ENCODE assay signal across 15 cellular contexts in the genomic region with DNA sequence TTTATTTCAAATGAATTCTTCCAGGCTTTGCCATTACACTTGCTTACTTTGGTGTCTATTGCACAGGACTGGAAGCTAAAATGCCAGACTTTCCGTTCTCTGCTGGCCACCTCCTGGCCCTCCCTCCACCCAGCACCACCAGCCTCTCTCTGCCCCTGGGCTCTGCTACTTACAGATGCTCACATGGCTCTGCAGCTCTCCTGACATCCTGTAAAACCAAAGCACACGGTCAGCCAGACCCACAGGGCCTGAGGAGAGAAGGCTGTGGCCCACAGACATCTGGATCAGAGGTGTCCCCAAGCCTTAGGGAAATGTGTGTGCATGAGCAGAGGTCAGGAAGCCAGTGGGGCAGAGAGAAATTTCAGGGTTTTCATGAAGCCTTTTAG. TPM values are rescaled to one million over a fixed set of nuclear protein-coding genes. Genes with fewer than 3 reads are reported as not detected.
DNase-seq lines count a peak whose midpoint lies in the region; ATAC-seq and TF ChIP-seq lines count a peak whose summit lies in the region.
"Had no signal": no experiment of that assay in that cellular context is flagged by ENCODE, and none has a peak within 500 bp of the region (broad histone marks: within the 10 kb centered on the region; RNA-seq: fewer than 3 reads in every experiment).

No MANE protein-coding gene starts in this region.

- no peaks in the 10 kb centered on the region for H3K9me3 Mint-ChIP-seq in CD8-positive, alpha-beta T cell
- H3K9me3 Mint-ChIP-seq in activated naive CD8-positive, alpha-beta T cell treated with anti-CD3 and anti-CD28 coated beads, Interleukin-2, amount 50 U/mL, for 24 hours = no peaks in the 10 kb centered on the region
- H3K9me3 Mint-ChIP-seq in nephron = no peaks in the 10 kb centered on the region

- H3K9me3 ChIP-seq in CD8-positive, alpha-beta T cell (ENCODE audit: low read length) = no peaks in the 10 kb centered on the region
- H3K9me3 ChIP-seq: breast epithelium, esophagus muscularis mucosa, thyroid gland had no signal

- TF ChIP-seq CTCF in CD8-positive, alpha-beta T cell (IDR thresholded peaks at IDR 0.05) = no peak
- TF ChIP-seq CTCF in nephron (IDR thresholded peaks at IDR 0.05; ENCODE audit: unreplicated experiment in 3 of 3) = no peak

- H3K4me3 ChIP-seq in CD8-positive, alpha-beta T cell (ENCODE audit: low read depth, low read length) = peak overlapping the region; percentile 44
- H3K4me3 ChIP-seq: thyroid gland had no signal

- CTCF ChIA-PET in CD8-positive, alpha-beta T cell (lab: Charles Lee) = interaction anchor here (0.8 to 2.2 kb wide), 6 partner anchors 9 to 109 kb away, joined by 3 to 11 read pairs (median 4); no protein-coding TSS in a partner anchor

- H3K36me3 Mint-ChIP-seq in CD8-positive, alpha-beta T cell = no peaks in the 10 kb centered on the region
- no peaks in the 10 kb centered on the region for H3K36me3 Mint-ChIP-seq in activated naive CD8-positive, alpha-beta T cell treated with anti-CD3 and anti-CD28 coated beads, Interleukin-2, amount 50 U/mL, for 24 hours (ENCODE audit: low read depth)
- no peaks in the 10 kb centered on the region for H3K36me3 Mint-ChIP-seq in nephron (ENCODE audit: low read depth)

- H3K27me3 ChIP-seq in CD8-positive, alpha-beta T cell (ENCODE audit: insufficient read depth, low read length) = no peaks in the 10 kb centered on the region
- H3K27me3 ChIP-seq: thyroid gland had no signal

- no peaks in the 10 kb centered on the region for H3K27me3 Mint-ChIP-seq in CD8-positive, alpha-beta T cell (ENCODE audit: low read depth)
- no peaks in the 10 kb centered on the region for H3K27me3 Mint-ChIP-seq in activated naive CD8-positive, alpha-beta T cell treated with anti-CD3 and anti-CD28 coated beads, Interleukin-2, amount 50 U/mL, for 24 hours
- peaks cover 84% of the 10 kb centered on the region for H3K27me3 Mint-ChIP-seq in nephron (ENCODE audit: low read depth)

- H3K27ac Mint-ChIP-seq in CD8-positive, alpha-beta T cell = peak overlapping the region; percentile 89
- no peak overlapping the region for H3K27ac Mint-ChIP-seq in activated naive CD8-positive, alpha-beta T cell treated with anti-CD3 and anti-CD28 coated beads, Interleukin-2, amount 50 U/mL, for 24 hours
- no peak overlapping the region for H3K27ac Mint-ChIP-seq in nephron

- H3K4me3 Mint-ChIP-seq in CD8-positive, alpha-beta T cell = peak overlapping the region; percentile 84
- H3K4me3 Mint-ChIP-seq in activated naive CD8-positive, alpha-beta T cell treated with anti-CD3 and anti-CD28 coated beads, Interleukin-2, amount 50 U/mL, for 24 hours = peak overlapping the region; percentile 70
- peak overlapping the region; percentile 30 to 73 (median 72) for H3K4me3 Mint-ChIP-seq in nephron

- H3K36me3 ChIP-seq in CD8-positive, alpha-beta T cell (ENCODE audit: insufficient read depth, low read length) = no peaks in the 10 kb centered on the region
- H3K36me3 ChIP-seq: breast epithelium, esophagus muscularis mucosa, thyroid gland had no signal

- H3K4me1 Mint-ChIP-seq in CD8-positive, alpha-beta T cell (ENCODE audit: low read depth) = peaks cover 42% of the 10 kb centered on the region
- H3K4me1 Mint-ChIP-seq in activated naive CD8-positive, alpha-beta T cell treated with anti-CD3 and anti-CD28 coated beads, Interleukin-2, amount 50 U/mL, for 24 hours = peaks cover 28% of the 10 kb centered on the region
- H3K4me1 Mint-ChIP-seq in nephron = peaks cover 4% of the 10 kb centered on the region

- POLR2A ChIA-PET in CD8-positive, alpha-beta T cell (lab: Charles Lee) = interaction anchor here (1.0 to 2.2 kb wide), 5 partner anchors 11 to 46 kb away, joined by 3 to 13 read pairs (median 7); a partner anchor contains a TSS

- intact Hi-C loops in CD8-positive, alpha-beta T cell (cut with DNase I, micrococcal nuclease) = loop anchor here (2.0 to 10.0 kb wide), 5 partner anchors 45 to 183 kb away; no protein-coding TSS in a partner anchor

- no peak overlapping the region for H3K27ac ChIP-seq in CD8-positive, alpha-beta T cell (ENCODE audit: low read depth, low read length)
- H3K27ac ChIP-seq: breast epithelium, dorsolateral prefrontal cortex, esophagus muscularis mucosa, RWPE1, thyroid gland had no signal

- H3K4me1 ChIP-seq in CD8-positive, alpha-beta T cell (ENCODE audit: insufficient read depth, low read length) = peaks cover 19% of the 10 kb centered on the region
- H3K4me1 ChIP-seq: breast epithelium had no signal

- ATAC-seq in CD8-positive, alpha-beta T cell = no peak
- ATAC-seq in activated naive CD8-positive, alpha-beta T cell treated with anti-CD3 and anti-CD28 coated beads, Interleukin-2, amount 50 U/mL, for 24 hours = no peak

- peak; percentile 14 for DNase-seq in NCI-H748 (lab: John Stamatoyannopoulos, UW; ENCODE audit: unreplicated experiment)
- no peak for DNase-seq in NCI-H748 treated with DMSO at 0.1 percent for 48 hours (lab: John Stamatoyannopoulos, UW)
- DNase-seq in CD8-positive, alpha-beta T cell = no peak
- DNase-seq in activated naive CD8-positive, alpha-beta T cell treated with anti-CD3 and anti-CD28 coated beads, Interleukin-2, amount 50 U/mL, for 24 hours = no peak
- no peak for DNase-seq in mucosa of gallbladder (ENCODE audit: low spot score)
- DNase-seq in Ammon's horn (ENCODE audit: low spot score) = no peak
- DNase-seq in EL = no peak

RNA-seq across cellular contexts. Expression of a gene that starts 11.6 kb away (rescaled TPM):
- total RNA-seq in CD8-positive, alpha-beta T cell = under 1 TPM; 0.25 to 0.95 TPM
- total RNA-seq in mucosa of gallbladder = 2.9 TPM
- total RNA-seq: breast epithelium, esophagus muscularis mucosa, glomerular endothelial cell, pulmonary artery endothelial cell had no signal

RNA-seq across cellular contexts. Expression of a gene that starts 11.6 kb away (rescaled TPM):
- total RNA-seq in CD8-positive, alpha-beta T cell = not detected
- not detected for total RNA-seq in mucosa of gallbladder
- total RNA-seq: esophagus muscularis mucosa, glomerular endothelial cell, pulmonary artery endothelial cell, thyroid gland had no signal

RNA-seq across cellular contexts. Expression of a gene that starts 39.7 kb away (rescaled TPM):
- 1 to 10 TPM; 1.4 TPM for total RNA-seq in CD8-positive, alpha-beta T cell
- total RNA-seq in mucosa of gallbladder = not detected
- total RNA-seq: breast epithelium, esophagus muscularis mucosa, glomerular endothelial cell, pulmonary artery endothelial cell had no signal
